8 cellular contexts compared by ENCODE assay signal in the genomic region with DNA sequence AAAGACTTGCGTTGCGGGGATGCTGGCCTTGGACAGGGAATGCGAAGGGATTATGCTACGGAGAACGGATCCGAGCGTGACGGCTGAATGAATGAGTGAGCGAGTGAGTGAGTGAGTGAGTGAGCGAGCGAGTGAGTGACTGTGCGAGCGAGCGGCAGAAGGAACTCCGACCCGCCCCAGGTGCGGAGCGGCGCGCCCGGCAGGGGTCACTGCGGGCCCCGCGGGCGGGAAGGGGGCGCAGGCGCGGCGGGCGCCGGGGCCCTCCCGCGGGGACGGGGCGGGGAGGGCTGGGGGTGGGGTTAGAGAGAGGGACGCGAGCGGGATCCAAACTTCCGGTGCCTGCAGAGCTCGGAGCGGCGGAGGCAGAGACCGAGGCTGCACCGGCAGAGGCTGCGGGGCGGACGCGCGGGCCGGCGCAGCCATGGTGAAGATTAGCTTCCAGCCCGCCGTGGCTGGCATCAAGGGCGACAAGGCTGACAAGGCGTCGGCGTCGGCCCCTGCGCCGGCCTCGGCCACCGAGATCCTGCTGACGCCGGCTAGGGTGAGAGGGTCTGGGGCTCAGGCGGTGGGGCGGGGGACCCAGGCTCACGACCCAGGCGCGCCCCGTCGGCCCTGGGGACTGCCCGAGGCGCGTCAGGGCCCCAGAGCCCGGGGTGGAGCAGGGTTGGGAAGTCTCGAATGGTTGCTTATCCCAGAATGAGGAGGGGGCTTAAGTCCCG. TPM values are rescaled to one million over a fixed set of nuclear protein-coding genes. Genes with fewer than 3 reads are reported as not detected.
DNase-seq lines count a peak whose midpoint lies in the region; ATAC-seq and TF ChIP-seq lines count a peak whose summit lies in the region.

A gene with protein sequence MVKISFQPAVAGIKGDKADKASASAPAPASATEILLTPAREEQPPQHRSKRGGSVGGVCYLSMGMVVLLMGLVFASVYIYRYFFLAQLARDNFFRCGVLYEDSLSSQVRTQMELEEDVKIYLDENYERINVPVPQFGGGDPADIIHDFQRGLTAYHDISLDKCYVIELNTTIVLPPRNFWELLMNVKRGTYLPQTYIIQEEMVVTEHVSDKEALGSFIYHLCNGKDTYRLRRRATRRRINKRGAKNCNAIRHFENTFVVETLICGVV (plus strand): TSS at position 338 of the 719 bp plus-strand sequence. CDS start 84 bp downstream, at position 422.

- TF ChIP-seq POLR2A in lower leg skin (IDR thresholded peaks at IDR 0.05): no peak

- intact Hi-C loops in lower leg skin (cut with DNase I; ENCODE audit: low total_unique reads): no loop called here

- DNase-seq in NCI-H524 (lab: John Stamatoyannopoulos, UW) (peak; percentile 20 to 70), NCI-H524 treated with DMSO at 0.1 percent for 48 hours (lab: John Stamatoyannopoulos, UW) (no peak), NCI-H2196 treated with DMSO at 0.1 percent for 48 hours (lab: John Stamatoyannopoulos, UW; ENCODE audit: unreplicated experiment) (peak; percentile 61), dermis blood vessel endothelial cell (peak; percentile 24), lower leg skin (ENCODE audit: low spot score in 2 of 2) (no peak)
- DNase-seq in activated CD4-positive, alpha-beta T cell treated with anti-CD3 and anti-CD28 coated beads, Interleukin-2, amount 50 U/mL, for 24 hours (ENCODE audit: low read depth in 1 of 2, low spot score in 1 of 2): peak; percentile 44 to 62
- DNase-seq in stimulated activated CD4-positive, alpha-beta T cell treated with anti-CD3 and anti-CD28 coated beads, TNF-alpha, amount 100 ng/mL, for 24 hours (ENCODE audit: low read depth in 3 of 3): peak; percentile 50 to 78 (median 58)

- TF ChIP-seq CTCF in lower leg skin (IDR thresholded peaks at IDR 0.05): no peak

- 1% methylated on average over 24 to 51 of the region's 77 CpGs for WGBS in lower leg skin, 2 donors

- peak; percentile 65 for ATAC-seq in HG02870 (IDR thresholded peaks at IDR 0.05; ENCODE audit: unreplicated experiment)

- H3K4me3 ChIP-seq in lower leg skin (ENCODE audit: low read depth, poor library complexity, severe bottlenecking): peak within 1 kb of the TSS; percentile 32

RNA-seq across cellular contexts. Expression of the gene that starts here (rescaled TPM):
- total RNA-seq in dermis blood vessel endothelial cell (38.7 and 69.9 TPM in 2 replicates), lower leg skin (10 to 100 TPM; 12.3 to 19.1 (median 14.0) TPM)

Comparison
In these comparisons a context has a peak if more than half of its experiments do, and no peak if none do; other contexts are left out.
1. DNase-seq: peak in NCI-H524 (2 of 2), NCI-H2196 treated with DMSO at 0.1 percent for 48 hours (single experiment), activated CD4-positive, alpha-beta T cell treated with anti-CD3 and anti-CD28 coated beads, Interleukin-2, amount 50 U/mL, for 24 hours (2 of 2), dermis blood vessel endothelial cell (single experiment) and stimulated activated CD4-positive, alpha-beta T cell treated with anti-CD3 and anti-CD28 coated beads, TNF-alpha, amount 100 ng/mL, for 24 hours (3 of 3); none in NCI-H524 treated with DMSO at 0.1 percent for 48 hours (single experiment) and lower leg skin (0 of 2).